Comparison of ENCODE assay signal across 1 cellular context in the genomic region with DNA sequence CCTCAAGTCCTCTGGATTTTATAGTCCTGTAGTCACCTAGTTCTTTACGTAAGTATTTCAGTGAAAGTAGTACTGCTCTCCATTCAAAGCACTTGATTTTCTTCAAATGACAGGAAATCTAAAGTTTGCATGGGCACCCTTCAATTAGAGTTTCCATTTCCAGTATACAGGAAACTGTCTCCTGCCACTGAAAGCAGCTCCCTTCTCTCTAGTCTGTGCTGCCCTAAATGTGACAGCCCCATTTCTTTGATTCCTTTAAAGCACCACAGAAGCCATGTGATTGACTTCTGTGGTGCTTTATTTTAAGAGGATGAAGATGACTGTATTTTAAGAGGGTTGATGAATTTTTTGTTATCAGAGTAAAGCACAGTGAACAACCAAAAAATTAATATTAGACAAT.
TF ChIP-seq lines count a peak whose summit lies in the region.

No MANE protein-coding gene starts in this region.

TF ChIP-seq in GM12878, 131 proteins besides CTCF, POLR2A, EP300 and RAD21 (continued from another document):
- TF ChIP-seq, protein P1, sequence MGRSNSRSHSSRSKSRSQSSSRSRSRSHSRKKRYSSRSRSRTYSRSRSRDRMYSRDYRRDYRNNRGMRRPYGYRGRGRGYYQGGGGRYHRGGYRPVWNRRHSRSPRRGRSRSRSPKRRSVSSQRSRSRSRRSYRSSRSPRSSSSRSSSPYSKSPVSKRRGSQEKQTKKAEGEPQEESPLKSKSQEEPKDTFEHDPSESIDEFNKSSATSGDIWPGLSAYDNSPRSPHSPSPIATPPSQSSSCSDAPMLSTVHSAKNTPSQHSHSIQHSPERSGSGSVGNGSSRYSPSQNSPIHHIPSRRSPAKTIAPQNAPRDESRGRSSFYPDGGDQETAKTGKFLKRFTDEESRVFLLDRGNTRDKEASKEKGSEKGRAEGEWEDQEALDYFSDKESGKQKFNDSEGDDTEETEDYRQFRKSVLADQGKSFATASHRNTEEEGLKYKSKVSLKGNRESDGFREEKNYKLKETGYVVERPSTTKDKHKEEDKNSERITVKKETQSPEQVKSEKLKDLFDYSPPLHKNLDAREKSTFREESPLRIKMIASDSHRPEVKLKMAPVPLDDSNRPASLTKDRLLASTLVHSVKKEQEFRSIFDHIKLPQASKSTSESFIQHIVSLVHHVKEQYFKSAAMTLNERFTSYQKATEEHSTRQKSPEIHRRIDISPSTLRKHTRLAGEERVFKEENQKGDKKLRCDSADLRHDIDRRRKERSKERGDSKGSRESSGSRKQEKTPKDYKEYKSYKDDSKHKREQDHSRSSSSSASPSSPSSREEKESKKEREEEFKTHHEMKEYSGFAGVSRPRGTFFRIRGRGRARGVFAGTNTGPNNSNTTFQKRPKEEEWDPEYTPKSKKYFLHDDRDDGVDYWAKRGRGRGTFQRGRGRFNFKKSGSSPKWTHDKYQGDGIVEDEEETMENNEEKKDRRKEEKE (IDR thresholded peaks at IDR 0.05) = no peak
- TF ChIP-seq FOXM1 (IDR thresholded peaks at IDR 0.05; ENCODE audit: low read depth, low read length) (no peak), MXI1 (IDR thresholded peaks at IDR 0.05; ENCODE audit: low read depth, low read length) (no peak), MEF2A (IDR thresholded peaks at IDR 0.05; ENCODE audit: insufficient read depth, low read depth, low read length) (no peak), ZNF207 (IDR thresholded peaks at IDR 0.05; ENCODE audit: borderline replicate concordance) (no peak), SMARCA5 (IDR thresholded peaks at IDR 0.05) (no peak), ESRRA (IDR thresholded peaks at IDR 0.05; ENCODE audit: low read length) (no peak), KDM1A (IDR thresholded peaks at IDR 0.05; ENCODE audit: borderline replicate concordance) (no peak), NR2C1 (IDR thresholded peaks at IDR 0.05) (no peak)
- TF ChIP-seq, protein P2, sequence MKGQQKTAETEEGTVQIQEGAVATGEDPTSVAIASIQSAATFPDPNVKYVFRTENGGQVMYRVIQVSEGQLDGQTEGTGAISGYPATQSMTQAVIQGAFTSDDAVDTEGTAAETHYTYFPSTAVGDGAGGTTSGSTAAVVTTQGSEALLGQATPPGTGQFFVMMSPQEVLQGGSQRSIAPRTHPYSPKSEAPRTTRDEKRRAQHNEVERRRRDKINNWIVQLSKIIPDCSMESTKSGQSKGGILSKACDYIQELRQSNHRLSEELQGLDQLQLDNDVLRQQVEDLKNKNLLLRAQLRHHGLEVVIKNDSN (IDR thresholded peaks at IDR 0.05; ENCODE audit: borderline replicate concordance, extremely low read length, insufficient read depth, low read depth, low read length) = no peak
